In the genomic region with DNA sequence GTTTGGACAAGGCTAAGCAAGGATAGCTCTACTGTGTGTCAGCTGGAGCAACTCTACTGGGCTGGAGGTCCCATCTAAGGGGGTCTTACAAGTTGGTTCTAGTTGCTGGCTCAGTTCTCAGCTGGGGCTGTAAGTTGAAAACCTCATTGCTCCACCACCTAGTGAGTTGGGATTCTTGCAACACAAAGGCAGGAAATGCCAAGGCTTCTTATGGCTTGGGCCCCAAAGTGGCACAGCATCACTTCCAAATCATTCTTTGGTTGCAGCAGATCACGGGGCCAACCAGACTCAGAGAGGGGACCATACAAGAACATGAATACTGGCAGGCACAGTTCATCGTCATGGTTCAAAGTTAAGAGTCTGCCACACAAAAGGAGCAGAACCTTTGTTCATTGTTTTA, we compare ENCODE assay signal across 23 cellular contexts.
"Had no signal": no experiment of that assay in that cellular context is flagged by ENCODE, and none has a peak within 500 bp of the region (broad histone marks: within the 10 kb centered on the region; RNA-seq: fewer than 3 reads in every experiment).

No MANE protein-coding gene starts in this region.

- ATAC-seq: activated CD4-positive, alpha-beta T cell treated with anti-CD3 and anti-CD28 coated beads for 36 hours; activated naive CD4-positive, alpha-beta T cell treated with anti-CD3 and anti-CD28 coated beads, Interleukin-2, amount 50 U/mL, for 72 hours; activated T-cell treated with anti-CD3 and anti-CD28 coated beads, Interleukin-2, amount 50 U/mL, for 4 hours; body of pancreas; left lobe of liver; naive thymus-derived CD4-positive, alpha-beta T cell; right lobe of liver; stimulated activated naive CD8-positive, alpha-beta T cell treated with anti-CD3 and anti-CD28 coated beads, Interleukin-15, Interleukin-2, amounts not matched to agents 100 U/mL and 50 U/mL, for 24 hours had no signal

- H3K4me1 ChIP-seq: body of pancreas, colonic mucosa, esophagus squamous epithelium, right lobe of liver, vagina had no signal

- H3K9me3 ChIP-seq: body of pancreas, colonic mucosa, esophagus squamous epithelium, ovary, right lobe of liver, transverse colon, vagina had no signal

- H3K4me3 Mint-ChIP-seq: activated CD4-positive, alpha-beta memory T cell treated with anti-CD3 and anti-CD28 coated beads, Interleukin-2, amount 10 ng/mL, durations not matched to agents 7 days and 5 days; activated CD4-positive, alpha-beta T cell treated with anti-CD3 and anti-CD28 coated beads for 36 hours; activated T-cell treated with anti-CD3 and anti-CD28 coated beads, Interleukin-2, amount 50 U/mL, for 4 hours; naive thymus-derived CD4-positive, alpha-beta T cell had no signal

- H3K36me3 Mint-ChIP-seq: naive thymus-derived CD4-positive, alpha-beta T cell had no signal

- H3K4me1 Mint-ChIP-seq: activated CD4-positive, alpha-beta memory T cell treated with anti-CD3 and anti-CD28 coated beads, Interleukin-2, amount 10 ng/mL, durations not matched to agents 7 days and 5 days; activated CD4-positive, alpha-beta T cell treated with anti-CD3 and anti-CD28 coated beads for 36 hours; naive thymus-derived CD4-positive, alpha-beta T cell had no signal

- DNase-seq: activated CD4-positive, alpha-beta memory T cell treated with anti-CD3 and anti-CD28 coated beads, Interleukin-2, amount 10 ng/mL, durations not matched to agents 7 days and 5 days; activated CD4-positive, alpha-beta T cell treated with anti-CD3 and anti-CD28 coated beads for 36 hours; activated effector memory CD4-positive, alpha-beta T cell treated with anti-CD3 and anti-CD28 coated beads, Interleukin-2, amount 50 U/mL, for 16 hours; activated T-cell treated with anti-CD3 and anti-CD28 coated beads, Interleukin-2, amount 50 U/mL, for 4 hours; body of pancreas; colonic mucosa; esophagus squamous epithelium; foreskin melanocyte; head of caudate nucleus; mammary epithelial cell; naive thymus-derived CD4-positive, alpha-beta T cell; ovary; right lobe of liver; stimulated activated CD4-positive, alpha-beta T cell treated with anti-CD3 and anti-CD28 coated beads, Interleukin-4, amount 100 ng/mL, for 4 hours; stimulated activated CD8-positive, alpha-beta memory T cell treated with anti-CD3 and anti-CD28 coated beads, Interleukin-4, amount 100 ng/mL, for 48 hours; stimulated activated naive CD8-positive, alpha-beta T cell treated with anti-CD3 and anti-CD28 coated beads, Interleukin-15, Interleukin-2, amounts not matched to agents 100 U/mL and 50 U/mL, for 24 hours; T1000; transverse colon; WERI-Rb-1 had no signal

- H3K27me3 Mint-ChIP-seq: activated CD4-positive, alpha-beta memory T cell treated with anti-CD3 and anti-CD28 coated beads, Interleukin-2, amount 10 ng/mL, durations not matched to agents 7 days and 5 days; activated CD4-positive, alpha-beta T cell treated with anti-CD3 and anti-CD28 coated beads for 36 hours; naive thymus-derived CD4-positive, alpha-beta T cell had no signal

- H3K36me3 ChIP-seq: colonic mucosa, esophagus squamous epithelium, ovary, right lobe of liver, transverse colon, vagina, WERI-Rb-1 had no signal

- H3K27me3 ChIP-seq: body of pancreas, colonic mucosa, esophagus squamous epithelium, ovary, right lobe of liver, transverse colon, vagina had no signal

- H3K27ac Mint-ChIP-seq: activated CD4-positive, alpha-beta memory T cell treated with anti-CD3 and anti-CD28 coated beads, Interleukin-2, amount 10 ng/mL, durations not matched to agents 7 days and 5 days; activated CD4-positive, alpha-beta T cell treated with anti-CD3 and anti-CD28 coated beads for 36 hours; activated naive CD4-positive, alpha-beta T cell treated with anti-CD3 and anti-CD28 coated beads, Interleukin-2, amount 50 U/mL, for 72 hours; naive thymus-derived CD4-positive, alpha-beta T cell had no signal

- H3K9me3 Mint-ChIP-seq: activated CD4-positive, alpha-beta memory T cell treated with anti-CD3 and anti-CD28 coated beads, Interleukin-2, amount 10 ng/mL, durations not matched to agents 7 days and 5 days had no signal

- H3K4me3 ChIP-seq: body of pancreas, colonic mucosa, esophagus squamous epithelium, ovary, right lobe of liver, smooth muscle cell, transverse colon, vagina had no signal

- H3K4me2 ChIP-seq: smooth muscle cell had no signal

- H3K27ac ChIP-seq: body of pancreas, colonic mucosa, esophagus squamous epithelium, ovary, right lobe of liver, transverse colon, vagina, WERI-Rb-1 had no signal
